1 cellular context compared by ENCODE assay signal in the genomic region with DNA sequence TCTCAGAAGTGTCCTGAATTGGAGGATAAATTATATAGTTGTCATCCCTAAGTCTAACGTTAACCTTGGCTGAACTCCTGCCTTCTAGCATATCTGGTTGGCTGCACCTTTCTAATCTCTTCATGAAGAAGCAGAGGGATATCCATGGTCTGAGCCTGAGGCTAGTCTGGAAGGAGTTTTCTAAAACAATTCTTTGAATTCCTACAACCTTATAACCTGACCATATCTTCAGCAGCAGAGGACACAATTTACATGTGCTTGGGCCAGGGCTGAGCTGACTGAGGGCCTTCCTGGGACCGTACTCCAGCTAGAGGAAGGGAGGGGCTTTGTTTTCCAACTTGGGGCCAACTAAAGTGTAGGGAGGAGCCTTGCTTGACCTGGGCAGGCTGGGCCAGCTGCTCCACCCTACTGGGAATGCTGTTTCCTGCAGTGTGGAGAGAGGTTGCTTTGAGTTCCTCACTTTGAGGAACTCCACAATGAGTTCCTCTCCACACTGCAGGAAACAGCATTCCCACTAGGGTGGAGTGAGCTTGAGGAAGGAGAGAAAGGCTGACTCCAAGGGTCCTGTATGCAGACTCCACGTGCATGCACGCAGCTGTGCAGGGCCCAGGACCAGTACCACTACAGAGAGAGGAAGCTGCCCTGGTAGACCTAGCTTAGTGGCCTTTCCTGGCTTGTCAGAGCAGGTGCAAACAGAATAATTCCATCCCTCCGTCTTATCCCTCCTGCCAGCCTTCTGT.
TF ChIP-seq lines count a peak whose summit lies in the region.

No MANE protein-coding gene starts in this region.

TF ChIP-seq in H1, 55 proteins besides CTCF, POLR2A, EP300 and RAD21:
- TF ChIP-seq RXRA (IDR thresholded peaks at IDR 0.05; ENCODE audit: insufficient read depth, low read depth, low read length) (no peak), ASH2L (IDR thresholded peaks at IDR 0.05; ENCODE audit: low read length) (no peak)
